Comparison of ENCODE assay signal across 8 cellular contexts in the genomic region with DNA sequence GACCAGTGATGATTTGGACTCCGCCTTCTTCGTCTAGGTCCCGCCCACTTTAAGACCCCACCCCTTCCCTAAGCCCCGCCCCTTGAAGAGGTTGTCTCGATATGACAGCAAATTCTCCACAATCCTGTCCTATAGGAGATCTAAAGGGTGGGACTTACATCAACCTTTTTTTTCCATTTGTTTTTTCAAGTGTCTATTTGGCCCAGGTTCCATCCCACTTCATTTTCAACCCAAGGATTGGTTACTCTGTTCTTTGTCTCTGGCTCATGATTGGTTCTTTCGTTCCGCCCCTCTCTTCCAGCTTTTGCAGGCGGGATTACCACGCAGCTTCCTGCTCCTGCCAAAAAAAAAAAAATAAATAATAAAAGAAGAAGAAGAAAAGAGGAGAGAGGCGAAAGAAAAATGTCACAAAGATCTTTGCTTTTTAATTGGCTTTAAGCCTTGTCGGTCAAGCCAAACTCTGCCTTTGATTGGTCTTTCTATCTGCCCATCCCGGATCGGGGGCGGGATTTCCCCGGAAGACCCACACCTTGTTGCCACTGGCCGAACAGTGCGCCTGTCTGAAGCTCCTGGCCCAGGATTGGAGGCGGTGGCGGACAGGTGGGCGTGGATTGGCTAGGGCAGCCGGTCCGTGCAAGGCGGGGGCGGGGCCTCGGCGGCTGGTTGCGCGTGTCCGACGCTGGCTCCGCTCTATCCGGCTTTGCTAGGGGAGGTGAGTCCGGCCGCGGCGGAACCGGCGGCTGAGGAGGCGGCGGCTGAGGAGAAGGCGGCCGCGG. TPM values are rescaled to one million over a fixed set of nuclear protein-coding genes. Genes with fewer than 3 reads are reported as not detected.
A peak's percentile ranks its signal among the peaks of the same experiment; 100 is the strongest.
DNase-seq lines count a peak whose midpoint lies in the region; ATAC-seq and TF ChIP-seq lines count a peak whose summit lies in the region.

No MANE protein-coding gene starts in this region.

- H3K4me2 ChIP-seq in BLaER1, result peak overlapping the region; percentile 51; the same call in 1 of the 2 replicates

- no peak for TF ChIP-seq CTCF in colonic mucosa (IDR thresholded peaks at IDR 0.05)

- H3K27ac ChIP-seq in BLaER1, result peak overlapping the region; percentile 85
- peak overlapping the region; percentile 84 for H3K27ac ChIP-seq in colonic mucosa

- H3K9ac ChIP-seq in BLaER1, result peak overlapping the region; percentile 89
- H3K9ac ChIP-seq in colonic mucosa (ENCODE audit: low read depth in 2 of 2, low read length in 2 of 2), result peak overlapping the region in 1 of 2 donors; percentile 86

- H3K9me3 ChIP-seq in BLaER1, result no peaks in the 10 kb centered on the region
- H3K9me3 ChIP-seq in colonic mucosa, result no peaks in the 10 kb centered on the region

- H3K4me1 ChIP-seq in BLaER1, result peaks cover 41% of the 10 kb centered on the region
- H3K4me1 ChIP-seq in colonic mucosa, result peaks cover 4% of the 10 kb centered on the region

- DNase-seq in NCI-H524 treated with DMSO at 0.1 percent for 48 hours (lab: John Stamatoyannopoulos, UW), result peak; percentile 100
- DNase-seq in activated CD4-positive, alpha-beta T cell treated with anti-CD3 and anti-CD28 coated beads for 48 hours, result peak; percentile 99
- peak; percentile 99 for DNase-seq in colonic mucosa
- DNase-seq in kidney tubule cell (ENCODE audit: low spot score), result peak; percentile 100
- DNase-seq in stimulated activated CD4-positive, alpha-beta T cell treated with anti-CD3 and anti-CD28 coated beads, Interleukin-1b, Interleukin-23, amount 100 ng/mL, for 24 hours (ENCODE audit: low read depth in 4 of 4, low spot score in 1 of 4), result peak; percentile 96 to 99 (median 98)

- no peaks in the 10 kb centered on the region for H3K36me3 ChIP-seq in BLaER1
- H3K36me3 ChIP-seq in colonic mucosa, result no peaks in the 10 kb centered on the region

- peaks cover 32% of the 10 kb centered on the region for H4K20me1 ChIP-seq in BLaER1

- intact Hi-C loops in colonic mucosa (cut with DNase I), result loop anchor here (10.0 kb wide), 1 partner anchor 74 kb away; no protein-coding TSS in a partner anchor

- ATAC-seq in GM19324 (IDR thresholded peaks at IDR 0.05; ENCODE audit: low FRiP score, unreplicated experiment) (peak; percentile 93), HG03460 (IDR thresholded peaks at IDR 0.05; ENCODE audit: unreplicated experiment) (peak; percentile 85)

- H3K27me3 ChIP-seq in BLaER1, result no peaks in the 10 kb centered on the region
- no peaks in the 10 kb centered on the region for H3K27me3 ChIP-seq in colonic mucosa

- H3K4me3 ChIP-seq in BLaER1 (peak overlapping the region; percentile 82), colonic mucosa (peak overlapping the region; percentile 84)

RNA-seq across cellular contexts. Expression of gene NLK, which starts 1.2 kb away (rescaled TPM):
- total RNA-seq in colonic mucosa, result 10 to 100 TPM; 17.2 to 20.9 TPM

Comparison
In these comparisons a context has a peak if more than half of its experiments do, and no peak if none do; other contexts are left out.
1. Peak in every context shown above with its lines: DNase-seq, ATAC-seq, H3K4me3 ChIP-seq and H3K27ac ChIP-seq.